Comparison of ENCODE assay signal across 8 cellular contexts in the genomic region with DNA sequence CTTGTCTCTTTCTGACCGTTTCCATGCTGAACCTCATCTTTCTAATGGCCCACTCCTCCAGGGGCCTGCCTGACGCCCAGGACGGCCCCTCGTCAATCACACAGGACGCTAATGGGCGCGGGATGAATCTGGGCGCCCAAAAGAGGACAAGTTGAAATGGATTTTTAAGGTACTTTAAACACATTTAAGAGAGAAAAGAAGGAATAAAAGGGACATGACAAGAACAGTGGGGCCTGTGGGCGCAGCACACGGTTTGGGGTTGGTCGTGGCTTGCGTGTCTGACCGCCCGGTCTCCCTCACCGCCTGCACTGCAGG. TPM values are rescaled to one million over a fixed set of nuclear protein-coding genes. Genes with fewer than 3 reads are reported as not detected.
DNase-seq lines count a peak whose midpoint lies in the region; ATAC-seq and TF ChIP-seq lines count a peak whose summit lies in the region.

No MANE protein-coding gene starts in this region.

- peaks cover 8 to 9% of the 10 kb centered on the region in 2 donors for H3K9me3 ChIP-seq in ascending aorta
- no peaks in the 10 kb centered on the region for H3K9me3 ChIP-seq in uterus

- WGBS in lower leg skin, 2 donors, result 4 to 5% methylated on average over 15 of the region's 15 CpGs

- H3K4me1 ChIP-seq in ascending aorta, result peaks cover 20 to 31% of the 10 kb centered on the region in 2 donors
- peaks cover 4 to 16% of the 10 kb centered on the region in 2 donors for H3K4me1 ChIP-seq in uterus

- H3K36me3 ChIP-seq in ascending aorta, result no peaks in the 10 kb centered on the region
- no peaks in the 10 kb centered on the region for H3K36me3 ChIP-seq in uterus

- H3K4me3 ChIP-seq in AG04449 (ENCODE audit: low read depth, low read length) (peak overlapping the region; percentile 84), ascending aorta (peak overlapping the region; percentile 82 to 87), lower leg skin (ENCODE audit: low read depth, poor library complexity, severe bottlenecking) (peak overlapping the region; percentile 22), uterus (peak overlapping the region; percentile 58 to 61)

- TF ChIP-seq POLR2A in lower leg skin (IDR thresholded peaks at IDR 0.05) (no peak), uterus (IDR thresholded peaks at IDR 0.05) (no peak)

- ATAC-seq in HG02885 (IDR thresholded peaks at IDR 0.05; ENCODE audit: poor library complexity, unreplicated experiment), result no peak

- CTCF ChIA-PET in AG04449 (lab: Yijun Ruan, JAX) (no interaction called here), HEK293T (lab: Yijun Ruan, JAX) (no interaction called here)

- TF ChIP-seq CTCF in AG04449 (IDR thresholded peaks at IDR 0.05; ENCODE audit: insufficient read depth, low read length, missing control alignments) (no peak), ascending aorta (IDR thresholded peaks at IDR 0.05) (no peak), lower leg skin (IDR thresholded peaks at IDR 0.05) (no peak), uterus (IDR thresholded peaks at IDR 0.05) (no peak)

- peak overlapping the region; percentile 40 to 61 for H3K27ac ChIP-seq in ascending aorta
- peak overlapping the region; percentile 22 to 59 for H3K27ac ChIP-seq in uterus

- H3K27me3 ChIP-seq in ascending aorta, result no peaks in the 10 kb centered on the region
- H3K27me3 ChIP-seq in uterus, result no peaks in the 10 kb centered on the region

- POLR2A ChIA-PET in AG04449 (lab: Yijun Ruan, JAX) (no interaction called here), HEK293T (lab: Yijun Ruan, JAX) (no interaction called here)

- intact Hi-C loops in ascending aorta (cut with DNase I), result loop anchor here (1.0 to 2.0 kb wide), 4 partner anchors 31 to 107 kb away; a partner anchor contains a TSS
- intact Hi-C loops in lower leg skin (cut with DNase I; ENCODE audit: low total_unique reads), result no loop called here
- intact Hi-C loops in uterus (cut with DNase I; ENCODE audit: low total_unique reads), result no loop called here

- DNase-seq in AG04449 (ENCODE audit: low read depth, low spot score) (no peak), HEK293T (ENCODE audit: extremely low spot score) (no peak), ascending aorta (ENCODE audit: low spot score in 2 of 2) (no peak), lower leg skin (ENCODE audit: low spot score in 2 of 2) (no peak), uterus (no peak), HT-29 (ENCODE audit: low spot score) (no peak), CD1c-positive myeloid dendritic cell (ENCODE audit: extremely low spot score) (no peak)

TF ChIP-seq in HEK293T, 16 proteins besides CTCF, POLR2A, EP300 and RAD21:
- TF ChIP-seq L3MBTL2 (conservative IDR thresholded peaks at IDR 0.05) (0 out of 2 replicates have a peak, but pooled peaks have one; percentile 66), BHLHE40 (IDR thresholded peaks at IDR 0.05; ENCODE audit: borderline replicate concordance) (no peak)

RNA-seq across cellular contexts. Expression of a gene that starts 0.6 kb away (rescaled TPM):
- total RNA-seq in ascending aorta (50.7 TPM), lower leg skin (10 to 100 TPM; 32.8 to 46.9 (median 33.3) TPM), uterus (10 to 100 TPM; 40.7 to 88.9 (median 64.9) TPM)
- total RNA-seq in HT-29 (2014; rRNA removed; shearing (Covaris generic)), result 35.7 and 40.1 TPM in 2 replicates

Comparison
In these comparisons a context has a peak if more than half of its experiments do, and no peak if none do; other contexts are left out.
1. H3K4me3 ChIP-seq: peak in every context shown above with its lines; median percentile 84 in ascending aorta; 84 in AG04449; 60 in uterus; 22 in lower leg skin.